In genomic region chr6:108581932-108582500, GRCh38 we compare ENCODE assay signal across 9 cellular contexts. TPM values are rescaled to one million over a fixed set of nuclear protein-coding genes. Genes with fewer than 3 reads are reported as not detected.
DNase-seq lines count a peak whose midpoint lies in the region; ATAC-seq and TF ChIP-seq lines count a peak whose summit lies in the region.
"Had no signal": no experiment of that assay in that cellular context is flagged by ENCODE, and none has a peak within 500 bp of the region (broad histone marks: within the 10 kb centered on the region; RNA-seq: fewer than 3 reads in every experiment).

No MANE protein-coding gene starts in this region.

- POLR2A ChIA-PET in IMR-90 (lab: Charles Lee; ENCODE audit: unreplicated experiment): no interaction called here

- peak overlapping the region in 1 of 2 experiments; percentile 18; a peak in 1 of 4 replicates for H4K8ac ChIP-seq in IMR-90 (ENCODE audit: low read depth in 2 of 2, low read length in 2 of 2)

- dilution Hi-C loops in IMR-90 (cut with HindIII; ENCODE audit: low sequenced_read_pairs, unreplicated experiment): no loop called here

- TF ChIP-seq RAD21 in IMR-90 (IDR thresholded peaks at IDR 0.05; ENCODE audit: low read length): no peak

- no peak overlapping the region for H3K4me3 ChIP-seq in IMR-90 (ENCODE audit: insufficient read depth, low read depth, low read length)
- peak overlapping the region; percentile 3 to 31 for H3K4me3 ChIP-seq in ascending aorta
- H3K4me3 ChIP-seq in left lung: no peak overlapping the region
- peak overlapping the region; percentile 44 for H3K4me3 ChIP-seq in thoracic aorta

- peak overlapping the region; percentile 23 for H2BK20ac ChIP-seq in IMR-90 (ENCODE audit: low read depth, low read length)

- H2BK5ac ChIP-seq in IMR-90 (ENCODE audit: low read depth, low read length, poor library complexity, severe bottlenecking): peak overlapping the region; percentile 70

- H3K9me3 ChIP-seq in IMR-90 (ENCODE audit: control insufficient read depth, insufficient read depth, low read length) (no peaks in the 10 kb centered on the region), ascending aorta (no peaks in the 10 kb centered on the region), left lung (no peaks in the 10 kb centered on the region), thoracic aorta (no peaks in the 10 kb centered on the region)

- no peak for TF ChIP-seq CTCF in IMR-90 (conservative IDR thresholded peaks at IDR 0.05; ENCODE audit: low read depth, low read length)
- TF ChIP-seq CTCF in ascending aorta (IDR thresholded peaks at IDR 0.05): no peak
- TF ChIP-seq CTCF in left lung (IDR thresholded peaks at IDR 0.05): no peak
- TF ChIP-seq CTCF in thoracic aorta (IDR thresholded peaks at IDR 0.05): no peak

- no peak for TF ChIP-seq POLR2A in IMR-90 (IDR thresholded peaks at IDR 0.05; ENCODE audit: low read depth, low read length)

- H3K9me1 ChIP-seq in IMR-90 (ENCODE audit: insufficient read depth, low read length): peaks cover 55% of the 10 kb centered on the region

- H3K23ac ChIP-seq in IMR-90 (ENCODE audit: low read depth, low read length): peak overlapping the region; percentile 90

- no peak overlapping the region for H3K9ac ChIP-seq in IMR-90 (ENCODE audit: low read depth, low read length)

- peak overlapping the region; percentile 15; the same call in 1 of the 3 replicates for H2BK15ac ChIP-seq in IMR-90 (ENCODE audit: low read depth, low read length)

- no TSS peak for BruUV-seq in IMR-90 (replicated peaks; lab: Mats Ljungman, UMichigan)

- WGBS in IMR-90 (ENCODE audit: extremely low coverage in 2 of 2, insufficient read length in 1 of 2), 2 experiments: no CpG with 5 or more reads among the region's 1 CpG

- H3K36me3 ChIP-seq in IMR-90 (ENCODE audit: control insufficient read depth, insufficient read depth, low read length): no peaks in the 10 kb centered on the region
- peaks cover 6% of the 10 kb centered on the region in 2 donors for H3K36me3 ChIP-seq in ascending aorta
- peaks cover 0 to 5% of the 10 kb centered on the region in 2 donors for H3K36me3 ChIP-seq in left lung
- no peaks in the 10 kb centered on the region for H3K36me3 ChIP-seq in thoracic aorta

- ATAC-seq in IMR-90 (ENCODE audit: low read depth) (no peak), left lung (no peak), thoracic aorta (ENCODE audit: insufficient number of reproducible peaks, low FRiP score, low read depth) (no peak), GM19023 (IDR thresholded peaks at IDR 0.05; ENCODE audit: unreplicated experiment) (no peak)

- peaks cover 90% of the 10 kb centered on the region for H4K20me1 ChIP-seq in IMR-90 (ENCODE audit: insufficient read depth, low read length)

- H3K27ac ChIP-seq in IMR-90 (ENCODE audit: insufficient read depth, low read length): peak overlapping the region; percentile 78; the same call in 1 of the 2 replicates
- peak overlapping the region; percentile 47 to 67 for H3K27ac ChIP-seq in ascending aorta
- H3K27ac ChIP-seq in left lung: peak overlapping the region; percentile 55 to 77
- peak overlapping the region; percentile 66 to 67 for H3K27ac ChIP-seq in thoracic aorta

- peak overlapping the region; percentile 67; the same call in 1 of the 2 replicates for H3K14ac ChIP-seq in IMR-90 (replicated peaks; ENCODE audit: low read depth, low read length)

- peak overlapping the region; percentile 81 for H3K4ac ChIP-seq in IMR-90 (ENCODE audit: low read depth, low read length)

- H4K91ac ChIP-seq in IMR-90 (ENCODE audit: insufficient read depth, low read depth, low read length): peak overlapping the region; percentile 30; the same call in 1 of the 2 replicates

- peak overlapping the region; percentile 78 for H2BK120ac ChIP-seq in IMR-90 (ENCODE audit: low read depth, low read length)

- peaks cover 50% of the 10 kb centered on the region for H3K4me1 ChIP-seq in IMR-90 (ENCODE audit: control insufficient read depth, insufficient read depth, low read length)
- H3K4me1 ChIP-seq in ascending aorta: peaks cover 40 to 88% of the 10 kb centered on the region in 2 donors
- peaks cover 46 to 94% of the 10 kb centered on the region in 2 donors for H3K4me1 ChIP-seq in left lung
- peaks cover 71 to 97% of the 10 kb centered on the region in 2 donors for H3K4me1 ChIP-seq in thoracic aorta (ENCODE audit: control insufficient read depth in 1 of 2, low read depth in 2 of 2)

- H2AK9ac ChIP-seq in IMR-90 (replicated peaks; ENCODE audit: low read depth, low read length, poor library complexity): no peak overlapping the region

- H2AFZ ChIP-seq in IMR-90 (replicated peaks; ENCODE audit: low read length, poor library complexity): no peak overlapping the region

- H3K4me2 ChIP-seq in IMR-90 (ENCODE audit: low read depth, low read length): peak overlapping the region; percentile 57

- intact Hi-C loops in IMR-90 (cut with micrococcal nuclease) (loop anchor here (1.0 to 2.0 kb wide), 3 partner anchors 15 to 71 kb away; no protein-coding TSS in a partner anchor), ascending aorta (cut with DNase I) (no loop called here), left lung (cut with DNase I) (no loop called here)

- peak overlapping the region; percentile 27; the same call in 1 of the 2 replicates for H4K5ac ChIP-seq in IMR-90 (ENCODE audit: low read depth, low read length)

- H3K79me1 ChIP-seq in IMR-90 (ENCODE audit: low read depth in 1 of 2, low read length in 2 of 2): peaks cover 31 to 89% of the 10 kb centered on the region in 2 experiments

- H3K27me3 ChIP-seq in IMR-90 (ENCODE audit: control insufficient read depth, insufficient read depth, low read length): no peaks in the 10 kb centered on the region
- no peaks in the 10 kb centered on the region for H3K27me3 ChIP-seq in ascending aorta
- H3K27me3 ChIP-seq in left lung: no peaks in the 10 kb centered on the region
- no peaks in the 10 kb centered on the region for H3K27me3 ChIP-seq in thoracic aorta (replicated peaks; ENCODE audit: insufficient read depth)

- CTCF ChIA-PET in IMR-90 (lab: Yijun Ruan, JAX): no interaction called here

- DNase-seq in IMR-90 (peak; percentile 30), ascending aorta (ENCODE audit: low spot score in 2 of 2) (no peak), left lung (no peak), thoracic aorta (ENCODE audit: low spot score) (no peak), cerebellar cortex (ENCODE audit: low spot score) (no peak), NK-92 (lab: John Stamatoyannopoulos, UW; ENCODE audit: unreplicated experiment) (no peak)
- DNase-seq: activated B cell treated with CpG ODN at 0.5 μM for 24 hours, Karpas-422 had no signal

- no peak overlapping the region for H3K56ac ChIP-seq in IMR-90 (ENCODE audit: extremely low read depth, insufficient read depth, low read length)

- H3K18ac ChIP-seq in IMR-90 (ENCODE audit: low read depth, low read length): peak overlapping the region; percentile 55; the same call in 1 of the 2 replicates

- in situ Hi-C loops in IMR-90 (cut with MboI; ENCODE audit: low sequenced_read_pairs): no loop called here

- peak overlapping the region; percentile 71; the same call in 1 of the 2 replicates for H2AK5ac ChIP-seq in IMR-90 (ENCODE audit: low read depth, low read length)

TF ChIP-seq in IMR-90, 13 proteins besides CTCF, POLR2A, EP300 and RAD21:
- TF ChIP-seq MXI1 (IDR thresholded peaks at IDR 0.05; ENCODE audit: borderline replicate concordance, low read depth, low read length) (no peak), NFE2L2 (IDR thresholded peaks at IDR 0.05; ENCODE audit: low read depth, low read length) (no peak), FOS (IDR thresholded peaks at IDR 0.05; ENCODE audit: low read depth, low read length) (no peak), CHD1 (IDR thresholded peaks at IDR 0.05; ENCODE audit: low read depth, low read length) (no peak), USF2 (IDR thresholded peaks at IDR 0.05; ENCODE audit: low read depth, low read length) (no peak), SMC3 (IDR thresholded peaks at IDR 0.05; ENCODE audit: low read depth, low read length) (no peak), RCOR1 (IDR thresholded peaks at IDR 0.05; ENCODE audit: insufficient replicate concordance, low read length) (no peak), CEBPB (IDR thresholded peaks at IDR 0.05; ENCODE audit: low read depth, low read length) (no peak), MAFK (IDR thresholded peaks at IDR 0.05; ENCODE audit: low read depth, low read length) (no peak), RFX5 (IDR thresholded peaks at IDR 0.05; ENCODE audit: low read depth, low read length) (no peak), MAZ (IDR thresholded peaks at IDR 0.05; ENCODE audit: borderline replicate concordance, low read depth, low read length) (no peak), ELK1 (IDR thresholded peaks at IDR 0.05; ENCODE audit: borderline replicate concordance, low read depth, low read length) (no peak), BHLHE40 (IDR thresholded peaks at IDR 0.05; ENCODE audit: low read depth, low read length) (no peak)

RNA-seq across cellular contexts. Expression of gene FOXO3, which starts 21.3 kb away (rescaled TPM):
- total RNA-seq in IMR-90 (2012; rRNA removed) (35.3 and 38.7 TPM in 2 replicates), ascending aorta (91.5 TPM), left lung (10 to 100 TPM; 50.0 to 53.9 TPM), thoracic aorta (100 to 1,000 TPM; 106 to 149 TPM)
- 17.5 and 19.1 TPM in 2 replicates for polyA plus RNA-seq in IMR-90 (2012; rRNA removed)
- 12.9 and 22.4 TPM in 2 replicates for polyA plus RNA-seq in IMR-90 (2012; cell fraction: cytosol; rRNA removed)
- 13.2 and 15.6 TPM in 2 replicates for polyA plus RNA-seq in IMR-90 (2012; cell fraction: nucleus; rRNA removed; ENCODE audit: low replicate concordance)

Comparison
In these comparisons a context has a peak if more than half of its experiments do, and no peak if none do; other contexts are left out.
1. H3K4me3 ChIP-seq: peak in ascending aorta (2 of 2) and thoracic aorta (single experiment); none in IMR-90 (single experiment) and left lung (0 of 2).
2. Peak in every context shown above with its lines, with median percentiles within 50 percentile points of each other: H3K27ac ChIP-seq.